Comparison of ENCODE assay signal across 15 cellular contexts in the genomic region with DNA sequence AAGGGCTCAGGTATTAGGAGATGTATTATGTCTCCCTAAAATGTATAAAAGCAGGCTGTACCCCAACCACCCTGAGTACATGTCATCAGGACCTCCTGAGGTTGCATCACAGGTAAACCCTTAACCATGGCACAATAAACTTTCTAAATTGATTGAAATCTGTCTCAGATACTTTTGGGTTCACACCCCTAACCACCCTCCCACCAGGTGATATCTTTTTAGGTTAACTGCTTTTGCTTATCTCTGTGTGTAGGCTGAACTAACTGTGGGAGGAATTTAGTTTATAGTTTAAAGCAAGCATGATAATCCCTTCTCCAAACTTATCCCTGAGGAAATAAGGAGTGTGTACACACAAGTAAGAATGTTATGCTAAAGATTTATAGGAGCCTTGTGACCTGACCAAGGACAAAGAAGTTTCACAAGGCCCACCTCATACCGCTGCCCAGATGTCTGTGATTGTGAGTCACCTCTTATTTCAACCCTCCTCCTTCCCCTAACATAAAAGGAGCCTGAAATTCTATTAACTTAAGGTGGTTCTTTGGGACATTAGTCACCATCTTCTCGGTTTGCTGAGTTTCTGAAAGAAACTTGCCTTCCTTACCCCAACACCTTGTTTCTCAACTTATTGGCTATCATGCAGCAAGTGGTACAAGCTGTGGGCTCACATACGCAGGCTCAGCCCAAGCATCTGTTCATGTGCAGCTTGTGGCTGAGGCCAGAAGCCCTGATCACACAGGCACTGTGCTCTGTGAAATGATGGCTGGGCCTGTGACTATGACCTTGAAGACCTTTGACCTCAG. TPM values are rescaled to one million over a fixed set of nuclear protein-coding genes. Genes with fewer than 3 reads are reported as not detected.
DNase-seq lines count a peak whose midpoint lies in the region; ATAC-seq and TF ChIP-seq lines count a peak whose summit lies in the region.
"Had no signal": no experiment of that assay in that cellular context is flagged by ENCODE, and none has a peak within 500 bp of the region (broad histone marks: within the 10 kb centered on the region; RNA-seq: fewer than 3 reads in every experiment).

No MANE protein-coding gene starts in this region.

- DNase-seq in activated CD4-positive, alpha-beta T cell treated with anti-CD3 and anti-CD28 coated beads for 36 hours, result no peak
- DNase-seq in activated CD4-positive, alpha-beta T cell treated with anti-CD3 and anti-CD28 coated beads, Interleukin-2, amount 50 U/mL, for 48 hours, result no peak
- DNase-seq in RWPE1 (ENCODE audit: low spot score), result peak; percentile 70
- DNase-seq in skeletal muscle cell (ENCODE audit: low read depth), result peak; percentile 31
- DNase-seq in cerebellum (ENCODE audit: low spot score), result no peak
- DNase-seq in NCI-H1694 (lab: John Stamatoyannopoulos, UW), result no peak
- DNase-seq: transverse colon had no signal

- no peak for TF ChIP-seq CTCF in RWPE1 (conservative IDR thresholded peaks at IDR 0.05; ENCODE audit: low read depth)

- peak; percentile 61 for ATAC-seq in activated CD4-positive, alpha-beta T cell treated with anti-CD3 and anti-CD28 coated beads for 36 hours
- ATAC-seq in esophagus mucosa, result peak; percentile 49
- ATAC-seq in GM21786 (IDR thresholded peaks at IDR 0.05; ENCODE audit: unreplicated experiment), result no peak
- ATAC-seq: HepG2 had no signal

- H3K4me3 ChIP-seq in skeletal muscle cell (ENCODE audit: low read depth, low read length), result no peak overlapping the region
- H3K4me3 ChIP-seq: SJSA1, transverse colon had no signal

- intact Hi-C loops in activated CD4-positive, alpha-beta T cell treated with anti-CD3 and anti-CD28 coated beads for 36 hours (cut with DNase I, micrococcal nuclease), result no loop called here

- CTCF ChIA-PET in activated CD4-positive, alpha-beta T cell treated with anti-CD3 and anti-CD28 coated beads for 36 hours (lab: Charles Lee), result no interaction called here
- CTCF ChIA-PET in RWPE1 (lab: Yijun Ruan, JAX), result no interaction called here

- POLR2A ChIA-PET in activated CD4-positive, alpha-beta T cell treated with anti-CD3 and anti-CD28 coated beads for 36 hours (lab: Charles Lee), result no interaction called here
- POLR2A ChIA-PET in RWPE1 (lab: Yijun Ruan, JAX; ENCODE audit: low non-redundant PET), result no interaction called here

- no peak overlapping the region for H3K27ac Mint-ChIP-seq in activated CD4-positive, alpha-beta T cell treated with anti-CD3 and anti-CD28 coated beads for 36 hours

- peaks cover 21% of the 10 kb centered on the region for H3K4me1 Mint-ChIP-seq in activated CD4-positive, alpha-beta T cell treated with anti-CD3 and anti-CD28 coated beads for 36 hours

- H3K9me3 Mint-ChIP-seq in activated CD4-positive, alpha-beta T cell treated with anti-CD3 and anti-CD28 coated beads for 36 hours (ENCODE audit: low read depth), result peaks cover 2% of the 10 kb centered on the region

- H3K27ac ChIP-seq in RWPE1, result peak overlapping the region; percentile 88
- H3K27ac ChIP-seq: SJSA1, transverse colon had no signal

- H3K4me3 Mint-ChIP-seq in activated CD4-positive, alpha-beta T cell treated with anti-CD3 and anti-CD28 coated beads for 36 hours, result no peak overlapping the region

- H3K36me3 Mint-ChIP-seq in activated CD4-positive, alpha-beta T cell treated with anti-CD3 and anti-CD28 coated beads for 36 hours (ENCODE audit: low read depth), result no peaks in the 10 kb centered on the region

- peaks cover 4% of the 10 kb centered on the region for H3K27me3 Mint-ChIP-seq in activated CD4-positive, alpha-beta T cell treated with anti-CD3 and anti-CD28 coated beads for 36 hours

RNA-seq across cellular contexts. Expression of a gene that starts 11.3 kb away (rescaled TPM):
- total RNA-seq in activated CD4-positive, alpha-beta T cell treated with anti-CD3 and anti-CD28 coated beads for 36 hours, result not detected
- 97.0 TPM for total RNA-seq in esophagus mucosa
- not detected for total RNA-seq in cerebellum
- total RNA-seq: activated CD8-positive, alpha-beta memory T cell treated with anti-CD3 and anti-CD28 coated beads for 36 hours; dermis microvascular lymphatic vessel endothelial cell; G401; osteocyte; SJSA1 had no signal

RNA-seq across cellular contexts. Expression of a gene that starts 16.6 kb away (rescaled TPM):
- total RNA-seq in activated CD4-positive, alpha-beta T cell treated with anti-CD3 and anti-CD28 coated beads for 36 hours, result 1 to 10 TPM in 1 of 2 experiments, under 1 TPM in 1; 0.65 to 1.2 TPM
- 15.3 TPM for total RNA-seq in esophagus mucosa
- total RNA-seq in cerebellum, result not detected
- total RNA-seq: G401, osteocyte had no signal

RNA-seq across cellular contexts. Expression of a gene that starts 29.7 kb away (rescaled TPM):
- under 1 TPM; 0.69 to 0.71 TPM for total RNA-seq in activated CD4-positive, alpha-beta T cell treated with anti-CD3 and anti-CD28 coated beads for 36 hours
- total RNA-seq in esophagus mucosa, result 6.9 TPM
- not detected for total RNA-seq in cerebellum
- total RNA-seq: G401, HepG2, osteocyte, SJSA1 had no signal

RNA-seq across cellular contexts. Expression of a gene that starts 36.3 kb away (rescaled TPM):
- 10 to 100 TPM; 16.8 to 17.3 TPM for total RNA-seq in activated CD4-positive, alpha-beta T cell treated with anti-CD3 and anti-CD28 coated beads for 36 hours
- total RNA-seq in esophagus mucosa (19.5 TPM), cerebellum (21.8 TPM)

RNA-seq across cellular contexts. Expression of a gene that starts 48.4 kb away (rescaled TPM):
- not detected for total RNA-seq in activated CD4-positive, alpha-beta T cell treated with anti-CD3 and anti-CD28 coated beads for 36 hours
- total RNA-seq in esophagus mucosa, result not detected
- total RNA-seq in cerebellum, result not detected
- total RNA-seq: activated CD8-positive, alpha-beta memory T cell treated with anti-CD3 and anti-CD28 coated beads for 36 hours; dermis microvascular lymphatic vessel endothelial cell; G401; HepG2; osteocyte; SJSA1; transverse colon had no signal

Comparison
In these comparisons a context has a peak if more than half of its experiments do, and no peak if none do; other contexts are left out.
1. DNase-seq: peak in RWPE1 (single experiment) and skeletal muscle cell (single experiment); none in activated CD4-positive, alpha-beta T cell treated with anti-CD3 and anti-CD28 coated beads for 36 hours (single experiment), activated CD4-positive, alpha-beta T cell treated with anti-CD3 and anti-CD28 coated beads, Interleukin-2, amount 50 U/mL, for 48 hours (0 of 2), cerebellum (single experiment) and NCI-H1694 (single experiment).
2. RNA of a gene that starts 11.3 kb away (total RNA-seq): 97.0 TPM in esophagus mucosa (single experiment); not detected in activated CD4-positive, alpha-beta T cell treated with anti-CD3 and anti-CD28 coated beads for 36 hours and not detected in cerebellum (single experiment); every median in the first group is over 10 times any median in the second.